Comparison of ENCODE assay signal across 1 cellular context in genomic region chr12:6507102-6507998, GRCh38.
TF ChIP-seq lines count a peak whose summit lies in the region.

No MANE protein-coding gene starts in this region.

TF ChIP-seq in endothelial cell of umbilical vein, 7 proteins besides CTCF, POLR2A, EP300 and RAD21:
- no peak for TF ChIP-seq FOS (IDR thresholded peaks at IDR 0.05; ENCODE audit: borderline replicate concordance, insufficient read depth, low read length)
- no peak for TF ChIP-seq POLR2AphosphoS5 (IDR thresholded peaks at IDR 0.05; ENCODE audit: insufficient read depth, low read depth, low read length)
- TF ChIP-seq MAX (IDR thresholded peaks at IDR 0.05; ENCODE audit: insufficient read depth, insufficient read length), result no peak
- TF ChIP-seq GATA2 (IDR thresholded peaks at IDR 0.05; ENCODE audit: insufficient read depth, insufficient read length, low read depth, low read length), result no peak
- TF ChIP-seq MYC (IDR thresholded peaks at IDR 0.05; ENCODE audit: low read depth, low read length), result no peak
- no peak for TF ChIP-seq EZH2 (IDR thresholded peaks at IDR 0.05; ENCODE audit: borderline replicate concordance, low read depth, low read length, severe bottlenecking)
- TF ChIP-seq JUN (IDR thresholded peaks at IDR 0.05; ENCODE audit: borderline replicate concordance, insufficient read depth, insufficient read length, low read depth), result no peak
TF ChIP-seq in endothelial cell of umbilical vein: peak in this region for 0.
